7 cellular contexts compared by ENCODE assay signal in the genomic region with DNA sequence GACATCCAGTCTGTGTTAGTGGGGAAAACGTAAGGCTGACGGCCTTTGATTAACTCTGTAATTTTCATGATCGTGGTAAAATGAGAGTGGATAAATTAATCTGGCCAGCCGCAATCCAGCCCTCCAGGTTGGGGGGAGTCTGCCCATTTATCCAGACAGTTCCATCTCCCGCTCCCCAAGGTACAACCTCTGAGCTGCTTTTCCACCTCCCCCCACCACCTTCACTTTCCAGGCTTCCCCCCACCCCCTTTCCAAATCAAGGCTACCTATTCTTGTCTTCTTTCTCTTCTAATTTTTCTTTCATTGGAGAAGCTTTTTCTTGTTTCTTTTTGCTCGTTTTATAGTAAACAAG. TPM values are rescaled to one million over a fixed set of nuclear protein-coding genes. Genes with fewer than 3 reads are reported as not detected.
A peak's percentile ranks its signal among the peaks of the same experiment; 100 is the strongest.
DNase-seq lines count a peak whose midpoint lies in the region; ATAC-seq and TF ChIP-seq lines count a peak whose summit lies in the region.

No MANE protein-coding gene starts in this region.

- peaks cover 38% of the 10 kb centered on the region for H4K20me1 ChIP-seq in SU-DHL-6 (ENCODE audit: low read depth, low read length)

- DNase-seq in HFF-Myc (ENCODE audit: extremely low read depth, low read depth) (no peak), NCI-H1417 (lab: John Stamatoyannopoulos, UW) (no peak), DMS114 treated with DMSO at 0.1 percent for 48 hours (lab: John Stamatoyannopoulos, UW; ENCODE audit: unreplicated experiment) (no peak), retina (no peak)

- TF ChIP-seq POLR2A in gastroesophageal sphincter (IDR thresholded peaks at IDR 0.05): no peak

- H3K9me3 ChIP-seq in SU-DHL-6 (ENCODE audit: insufficient read depth, low read length): no peaks in the 10 kb centered on the region
- no peaks in the 10 kb centered on the region for H3K9me3 ChIP-seq in gastroesophageal sphincter
- no peaks in the 10 kb centered on the region for H3K9me3 ChIP-seq in skeletal muscle tissue (ENCODE audit: control insufficient read depth in 3 of 3, low read length in 3 of 3)

- H3K79me2 ChIP-seq in SU-DHL-6 (ENCODE audit: insufficient read depth, low read length): peaks cover 86% of the 10 kb centered on the region

- H3K27me3 ChIP-seq in SU-DHL-6 (ENCODE audit: low read length) (no peaks in the 10 kb centered on the region), gastroesophageal sphincter (no peaks in the 10 kb centered on the region), skeletal muscle tissue (ENCODE audit: control insufficient read depth in 3 of 3, insufficient read depth in 3 of 3, low read length in 3 of 3) (no peaks in the 10 kb centered on the region)

- peak overlapping the region; percentile 68 for H2AFZ ChIP-seq in SU-DHL-6 (ENCODE audit: low read depth, low read length, severe bottlenecking)

- peak overlapping the region; percentile 96 for H3K4me2 ChIP-seq in SU-DHL-6 (ENCODE audit: low read depth, low read length, poor library complexity, severe bottlenecking)

- H3K4me3 ChIP-seq in HFF-Myc (replicated peaks; ENCODE audit: low read depth, low read length) (peak overlapping the region; percentile 73), SU-DHL-6 (ENCODE audit: insufficient read depth, low read length, poor library complexity, severe bottlenecking) (peak overlapping the region; percentile 94), gastroesophageal sphincter (peak overlapping the region; percentile 56 to 91), skeletal muscle tissue (ENCODE audit: low read length in 3 of 3) (peak overlapping the region; percentile 84 to 95 (median 89))

- H3K4me1 ChIP-seq in gastroesophageal sphincter: peaks cover 3 to 86% (median 18%) of the 10 kb centered on the region in 3 donors
- peaks cover 4 to 33% (median 25%) of the 10 kb centered on the region in 3 donors for H3K4me1 ChIP-seq in skeletal muscle tissue (ENCODE audit: control insufficient read depth in 3 of 3, insufficient read depth in 3 of 3, low read length in 3 of 3)

- 0% methylated on average over 1 to 6 of the region's 6 CpGs for WGBS in gastroesophageal sphincter (ENCODE audit: low coverage in 1 of 2), 2 donors

- no peaks in the 10 kb centered on the region for H3K9me2 ChIP-seq in SU-DHL-6 (replicated peaks; ENCODE audit: insufficient read depth, low read length)

- no peak for TF ChIP-seq EP300 in gastroesophageal sphincter (IDR thresholded peaks at IDR 0.05)

- H3K9ac ChIP-seq in SU-DHL-6 (ENCODE audit: low read length) (peak overlapping the region; percentile 91), skeletal muscle tissue (ENCODE audit: low read depth in 1 of 3, low read length in 3 of 3) (peak overlapping the region; percentile 86 to 93 (median 91))

- peaks cover 33% of the 10 kb centered on the region for H3F3A ChIP-seq in SU-DHL-6 (ENCODE audit: insufficient read depth)

- ATAC-seq in gastroesophageal sphincter: no peak

- peaks cover 3% of the 10 kb centered on the region; the same call in 1 of the 2 replicates for H3K36me3 ChIP-seq in SU-DHL-6 (ENCODE audit: low read length)
- no peaks in the 10 kb centered on the region for H3K36me3 ChIP-seq in gastroesophageal sphincter
- H3K36me3 ChIP-seq in skeletal muscle tissue (ENCODE audit: control insufficient read depth in 3 of 3, insufficient read depth in 3 of 3, low read length in 3 of 3): no peaks in the 10 kb centered on the region

- H3K27ac ChIP-seq in SU-DHL-6 (ENCODE audit: low read depth, low read length) (peak overlapping the region; percentile 80), gastroesophageal sphincter (peak overlapping the region; percentile 72 to 98 (median 98)), skeletal muscle tissue (ENCODE audit: low read depth, low read length) (peak overlapping the region; percentile 92)

- TF ChIP-seq CTCF in HFF-Myc (IDR thresholded peaks at IDR 0.05; ENCODE audit: low read depth, low read length, missing control alignments) (no peak), SU-DHL-6 (IDR thresholded peaks at IDR 0.05; ENCODE audit: insufficient read depth, low read length, poor library complexity, severe bottlenecking) (no peak), gastroesophageal sphincter (IDR thresholded peaks at IDR 0.05) (no peak)

RNA-seq across cellular contexts. Expression of a gene that starts 6.0 kb away (rescaled TPM):
- 10 to 100 TPM; 53.2 to 65.6 (median 57.6) TPM for total RNA-seq in gastroesophageal sphincter
- 29.7 TPM for total RNA-seq in skeletal muscle tissue

RNA-seq across cellular contexts. Expression of a gene that starts 6.1 kb away (rescaled TPM):
- 10 to 100 TPM in 1 of 4 donors, 1 to 10 TPM in 2, under 1 TPM in 1; 0.49 to 10.1 (median 4.7) TPM for total RNA-seq in gastroesophageal sphincter
- 12.5 TPM for total RNA-seq in skeletal muscle tissue
